In the genomic region with DNA sequence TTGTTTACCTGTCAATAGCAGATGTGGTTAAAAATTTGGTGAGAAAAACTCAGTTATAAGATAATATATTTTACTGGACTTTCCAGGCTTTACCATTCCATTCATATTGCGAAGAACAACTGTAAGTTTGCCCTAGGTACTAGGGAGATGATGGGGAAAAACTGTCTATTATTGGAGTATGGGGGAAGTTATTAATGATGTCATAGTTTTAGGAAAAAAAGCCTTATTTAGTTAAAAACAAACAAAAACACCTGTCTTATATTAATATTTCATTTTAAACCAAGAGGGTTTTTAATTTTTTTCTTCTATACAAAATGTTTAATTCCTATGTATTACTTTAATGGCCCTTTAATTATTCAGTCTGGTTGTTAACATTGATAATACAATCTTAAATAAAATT, we compare ENCODE assay signal across 29 cellular contexts. TPM values are rescaled to one million over a fixed set of nuclear protein-coding genes. Genes with fewer than 3 reads are reported as not detected.
DNase-seq lines count a peak whose midpoint lies in the region; ATAC-seq, FAIRE-seq and TF ChIP-seq lines count a peak whose summit lies in the region.
"Had no signal": no experiment of that assay in that cellular context is flagged by ENCODE, and none has a peak within 500 bp of the region (broad histone marks: within the 10 kb centered on the region; RNA-seq: fewer than 3 reads in every experiment).

No MANE protein-coding gene starts in this region.

- BruUV-seq in HepG2 (replicated peaks; lab: Mats Ljungman, UMichigan), result no TSS peak

- CTCF ChIA-PET in HepG2 (lab: Yijun Ruan, JAX; ENCODE audit: low intra/inter-chr PET ratio, low total read pairs), result no interaction called here

- H3K27me3 ChIP-seq in HepG2 (ENCODE audit: control insufficient read depth in 1 of 2, insufficient read depth in 2 of 2, low read length in 2 of 2), result no peaks in the 10 kb centered on the region
- no peaks in the 10 kb centered on the region for H3K27me3 ChIP-seq in right lobe of liver
- H3K27me3 ChIP-seq: BE2C, BLaER1 had no signal

- H3K27ac ChIP-seq in HepG2 (ENCODE audit: extremely low read length, insufficient read depth, low read length), result no peak overlapping the region
- H3K27ac ChIP-seq in right lobe of liver, result no peak overlapping the region
- no peak overlapping the region for H3K27ac ChIP-seq in kidney (ENCODE audit: low read depth in 2 of 2, low read length in 2 of 2)
- H3K27ac ChIP-seq: 22Rv1, BLaER1 had no signal

- 98% methylated on average over 1 of the region's 1 CpG for WGBS in HepG2 (ENCODE audit: low lambda C conversion rate)
- 100% methylated on average over 1 of the region's 1 CpG for WGBS in right lobe of liver (ENCODE audit: insufficient coverage, low coverage, low lambda C conversion rate, missing lambda C conversion rate)

- DNase-seq in HepG2 (ENCODE audit: low spot score) (no peak), right lobe of liver (no peak), kidney (no peak)
- DNase-seq: ACHN; BE2C; C1 segment of cervical spinal cord; CD4-positive, alpha-beta memory T cell; CD4-positive, CD25-positive, alpha-beta regulatory T cell; CD8-positive, alpha-beta memory T cell; COR-L47; DMS 273 treated with DMSO at 0.1 percent for 48 hours; DMS153; DMS53; DMS79; DND-41; EL; GDM1 had no signal

- FAIRE-seq in HepG2 (lab: Jason Lieb, UNC), result no peak
- FAIRE-seq in TTC549 (lab: Jason Lieb, UNC), result peak; percentile 46
- FAIRE-seq in colon (lab: Jason Lieb, UNC), result peak; percentile 18
- peak; percentile 25 for FAIRE-seq in kidney (lab: Jason Lieb, UNC)
- FAIRE-seq: GM12891, GM19239 had no signal

- no peak overlapping the region for H2AFZ ChIP-seq in HepG2 (ENCODE audit: low read length)

- H3K9me3 ChIP-seq in HepG2 (ENCODE audit: low read length), result no peaks in the 10 kb centered on the region
- no peaks in the 10 kb centered on the region for H3K9me3 ChIP-seq in right lobe of liver
- H3K9me3 ChIP-seq in kidney (ENCODE audit: control insufficient read depth in 1 of 2, low read length in 2 of 2), result no peaks in the 10 kb centered on the region
- H3K9me3 ChIP-seq: BE2C, BLaER1 had no signal

- no peak for TF ChIP-seq POLR2A in HepG2 (IDR thresholded peaks at IDR 0.05; ENCODE audit: insufficient read depth in 1 of 2, low read depth in 2 of 2, low read length in 2 of 2)
- TF ChIP-seq POLR2A in right lobe of liver (IDR thresholded peaks at IDR 0.05), result no peak

- ATAC-seq in HepG2, result no peak
- ATAC-seq in right lobe of liver, result no peak
- ATAC-seq in HG03432 (IDR thresholded peaks at IDR 0.05; ENCODE audit: unreplicated experiment), result no peak
- ATAC-seq in HG03280 (IDR thresholded peaks at IDR 0.05; ENCODE audit: unreplicated experiment), result no peak
- ATAC-seq in GM21367 (IDR thresholded peaks at IDR 0.05; ENCODE audit: unreplicated experiment), result no peak

- H3K4me3 ChIP-seq in HepG2 (replicated peaks in 1 of 3; ENCODE audit: insufficient read depth in 1 of 3, low read depth in 2 of 3, low read length in 3 of 3), result no peak overlapping the region
- H3K4me3 ChIP-seq in right lobe of liver, result no peak overlapping the region
- H3K4me3 ChIP-seq in kidney (ENCODE audit: low read length in 2 of 2), result no peak overlapping the region
- H3K4me3 ChIP-seq: BLaER1 had no signal

- H3K79me2 ChIP-seq in HepG2 (ENCODE audit: insufficient read depth, low read length), result no peaks in the 10 kb centered on the region

- no peaks in the 10 kb centered on the region for H3K4me1 ChIP-seq in HepG2 (ENCODE audit: insufficient read depth, low read length)
- H3K4me1 ChIP-seq in right lobe of liver, result peaks cover 0 to 9% (median 0%) of the 10 kb centered on the region in 4 donors
- H3K4me1 ChIP-seq in kidney (ENCODE audit: control insufficient read depth in 1 of 2, insufficient read depth in 1 of 2, low read depth in 1 of 2, low read length in 2 of 2), result no peaks in the 10 kb centered on the region
- H3K4me1 ChIP-seq: BE2C, BLaER1 had no signal

- TF ChIP-seq RAD21 in HepG2 (CRISPR knock-in tag; IDR thresholded peaks at IDR 0.05), result no peak

- in situ Hi-C loops in HepG2 (cut with HindIII; ENCODE audit: extremely low pct_ligation_motif_present, low pct_unique_long_range_greater_than_20kb), result no loop called here

- H3K4me2 ChIP-seq in HepG2 (ENCODE audit: low read depth, low read length), result no peak overlapping the region
- H3K4me2 ChIP-seq: BLaER1 had no signal

- peaks cover 3 to 14% of the 10 kb centered on the region in 2 experiments; a peak in 4 of 5 replicates for H3K36me3 ChIP-seq in HepG2 (replicated peaks in 1 of 2; ENCODE audit: control insufficient read depth in 1 of 2, insufficient read depth in 2 of 2, low read length in 2 of 2)
- H3K36me3 ChIP-seq in right lobe of liver, result peaks cover 0 to 22% (median 2%) of the 10 kb centered on the region in 4 donors
- H3K36me3 ChIP-seq in kidney (ENCODE audit: control insufficient read depth in 1 of 2, insufficient read depth in 2 of 2, low read length in 2 of 2), result peaks cover 0 to 12% of the 10 kb centered on the region in 2 donors
- H3K36me3 ChIP-seq: BE2C had no signal

- no peak overlapping the region for H3K9ac ChIP-seq in HepG2 (ENCODE audit: insufficient read depth, low read depth, low read length)
- H3K9ac ChIP-seq in kidney (ENCODE audit: low read length in 2 of 2), result no peak overlapping the region
- H3K9ac ChIP-seq: BLaER1 had no signal

- TF ChIP-seq CTCF in HepG2 (CRISPR knock-in tag; IDR thresholded peaks at IDR 0.05) (no peak), right lobe of liver (IDR thresholded peaks at IDR 0.05) (no peak), kidney (IDR thresholded peaks at IDR 0.05; ENCODE audit: borderline replicate concordance, extremely low read depth, insufficient read depth) (no peak)

- no peaks in the 10 kb centered on the region; the same call in 1 of the 2 replicates for H4K20me1 ChIP-seq in HepG2 (ENCODE audit: insufficient read depth, low read length)

- TF ChIP-seq EP300 in HepG2 (IDR thresholded peaks at IDR 0.05; ENCODE audit: low read depth in 2 of 2, low read length in 2 of 2) (no peak), HepG2 (CRISPR knock-in tag; IDR thresholded peaks at IDR 0.05; ENCODE audit: borderline replicate concordance) (no peak)

- intact Hi-C loops in HepG2 (cut with micrococcal nuclease; ENCODE audit: unreplicated experiment) (no loop called here), right lobe of liver (cut with DNase I) (no loop called here), kidney (cut with DNase I) (no loop called here)

- POLR2A ChIA-PET in HepG2 (lab: Yijun Ruan, JAX), result no interaction called here

TF ChIP-seq in HepG2, 621 proteins besides CTCF, POLR2A, EP300 and RAD21 (continues in another document):
- TF ChIP-seq ZNF841 (CRISPR knock-in tag; IDR thresholded peaks at IDR 0.05; ENCODE audit: borderline replicate concordance), result no peak

RNA-seq across cellular contexts. Expression of a gene that starts 18.2 kb away (rescaled TPM):
- total RNA-seq in HepG2 (2016; rRNA removed; fragmentation: Illumina TruSeq; extraction: Trizol), result not detected in 2 replicates
- total RNA-seq in HepG2 (2016; cell fraction: cytosol; rRNA removed; fragmentation: Illumina TruSeq; extraction: Trizol; ENCODE audit: low read depth), result not detected in 2 replicates
- not detected in 2 replicates for total RNA-seq in HepG2 (2016; cell fraction: insoluble cytoplasmic fraction; rRNA removed; fragmentation: Illumina TruSeq; extraction: Trizol)
- total RNA-seq in HepG2 (2016; cell fraction: membrane; rRNA removed; fragmentation: Illumina TruSeq; extraction: Trizol), result not detected in 2 replicates
- not detected in 2 replicates for total RNA-seq in HepG2 (2016; cell fraction: nucleus; rRNA removed; fragmentation: Illumina TruSeq; extraction: Trizol)
- polyA plus RNA-seq in HepG2 (2011; rRNA removed), result not detected in 2 replicates
- not detected in 2 replicates for polyA plus RNA-seq in HepG2 (2011; cell fraction: cytosol; rRNA removed)
- polyA plus RNA-seq in HepG2 (2011; cell fraction: nucleus; rRNA removed), result not detected in 2 replicates
- 0.07 TPM in 1 of 2 replicates, not detected in the other for polyA plus RNA-seq in HepG2 (2012)
- not detected in 2 replicates for polyA plus RNA-seq in HepG2 (2016; cell fraction: cytosol; fragmentation: Illumina TruSeq; extraction: Trizol; ENCODE audit: low read depth)
- polyA plus RNA-seq in HepG2 (2016; cell fraction: insoluble cytoplasmic fraction; fragmentation: Illumina TruSeq; extraction: Trizol; ENCODE audit: low read depth), result not detected in 2 replicates
- not detected in 2 replicates for polyA plus RNA-seq in HepG2 (2016; cell fraction: membrane; fragmentation: Illumina TruSeq; extraction: Trizol; ENCODE audit: low read depth)
- polyA plus RNA-seq in HepG2 (2016; cell fraction: nucleus; fragmentation: Illumina TruSeq; extraction: Trizol; ENCODE audit: insufficient read depth, low read depth), result not detected in 2 replicates
- not detected in 2 replicates for polyA minus RNA-seq in HepG2 (2011; rRNA and poly(A)+ RNA removed; ENCODE audit: low replicate concordance)
- polyA minus RNA-seq in HepG2 (2011; cell fraction: cytosol; rRNA and poly(A)+ RNA removed), result not detected in 2 replicates
- not detected in 2 replicates for polyA minus RNA-seq in HepG2 (2011; cell fraction: nucleus; rRNA and poly(A)+ RNA removed)
- total RNA-seq in right lobe of liver, result not detected
- total RNA-seq in kidney, result not detected
- polyA plus RNA-seq in kidney (ENCODE audit: insufficient read depth, low read depth, low replicate concordance), result not detected
- total RNA-seq: CD4-positive, alpha-beta memory T cell; CD4-positive, CD25-positive, alpha-beta regulatory T cell; CD8-positive, alpha-beta memory T cell; G401 had no signal
- polyA plus RNA-seq: AG04450; CD14-positive monocyte; CD4-positive, alpha-beta memory T cell; CD4-positive, CD25-positive, alpha-beta regulatory T cell; CD8-positive, alpha-beta memory T cell had no signal

RNA-seq across cellular contexts. Expression of a gene that starts 42.5 kb away (rescaled TPM):
- 11.3 and 16.8 TPM in 2 replicates for total RNA-seq in HepG2 (2016; rRNA removed; fragmentation: Illumina TruSeq; extraction: Trizol)
- total RNA-seq in HepG2 (2016; cell fraction: cytosol; rRNA removed; fragmentation: Illumina TruSeq; extraction: Trizol; ENCODE audit: low read depth), result 2.9 and 3.7 TPM in 2 replicates
- total RNA-seq in HepG2 (2016; cell fraction: insoluble cytoplasmic fraction; rRNA removed; fragmentation: Illumina TruSeq; extraction: Trizol), result 11.1 and 20.2 TPM in 2 replicates
- 8.6 and 8.8 TPM in 2 replicates for total RNA-seq in HepG2 (2016; cell fraction: membrane; rRNA removed; fragmentation: Illumina TruSeq; extraction: Trizol)
- total RNA-seq in HepG2 (2016; cell fraction: nucleus; rRNA removed; fragmentation: Illumina TruSeq; extraction: Trizol), result 8.6 and 8.8 TPM in 2 replicates
- 5.5 and 6.6 TPM in 2 replicates for polyA plus RNA-seq in HepG2 (2011; rRNA removed)
- 4.3 and 5.4 TPM in 2 replicates for polyA plus RNA-seq in HepG2 (2011; cell fraction: cytosol; rRNA removed)
- polyA plus RNA-seq in HepG2 (2011; cell fraction: nucleus; rRNA removed), result 3.7 and 5.9 TPM in 2 replicates
- polyA plus RNA-seq in HepG2 (2012), result 8.0 and 12.9 TPM in 2 replicates
- 2.4 and 3.1 TPM in 2 replicates for polyA plus RNA-seq in HepG2 (2016; cell fraction: cytosol; fragmentation: Illumina TruSeq; extraction: Trizol; ENCODE audit: low read depth)
- 14.3 and 17.8 TPM in 2 replicates for polyA plus RNA-seq in HepG2 (2016; cell fraction: insoluble cytoplasmic fraction; fragmentation: Illumina TruSeq; extraction: Trizol; ENCODE audit: low read depth)
- polyA plus RNA-seq in HepG2 (2016; cell fraction: membrane; fragmentation: Illumina TruSeq; extraction: Trizol; ENCODE audit: low read depth), result 4.2 and 5.8 TPM in 2 replicates
- 9.7 and 10.3 TPM in 2 replicates for polyA plus RNA-seq in HepG2 (2016; cell fraction: nucleus; fragmentation: Illumina TruSeq; extraction: Trizol; ENCODE audit: insufficient read depth, low read depth)
- polyA minus RNA-seq in HepG2 (2011; rRNA and poly(A)+ RNA removed; ENCODE audit: low replicate concordance), result 3.5 and 3.7 TPM in 2 replicates
- 4.6 and 6.5 TPM in 2 replicates for polyA minus RNA-seq in HepG2 (2011; cell fraction: cytosol; rRNA and poly(A)+ RNA removed)
- polyA minus RNA-seq in HepG2 (2011; cell fraction: nucleus; rRNA and poly(A)+ RNA removed), result 14.2 and 17.8 TPM in 2 replicates
- total RNA-seq in right lobe of liver, result 10 to 100 TPM; 13.9 to 21.1 (median 15.7) TPM
- 29.0 TPM for total RNA-seq in kidney
- 13.7 TPM for polyA plus RNA-seq in kidney (ENCODE audit: insufficient read depth, low read depth, low replicate concordance)
